In the genomic region with DNA sequence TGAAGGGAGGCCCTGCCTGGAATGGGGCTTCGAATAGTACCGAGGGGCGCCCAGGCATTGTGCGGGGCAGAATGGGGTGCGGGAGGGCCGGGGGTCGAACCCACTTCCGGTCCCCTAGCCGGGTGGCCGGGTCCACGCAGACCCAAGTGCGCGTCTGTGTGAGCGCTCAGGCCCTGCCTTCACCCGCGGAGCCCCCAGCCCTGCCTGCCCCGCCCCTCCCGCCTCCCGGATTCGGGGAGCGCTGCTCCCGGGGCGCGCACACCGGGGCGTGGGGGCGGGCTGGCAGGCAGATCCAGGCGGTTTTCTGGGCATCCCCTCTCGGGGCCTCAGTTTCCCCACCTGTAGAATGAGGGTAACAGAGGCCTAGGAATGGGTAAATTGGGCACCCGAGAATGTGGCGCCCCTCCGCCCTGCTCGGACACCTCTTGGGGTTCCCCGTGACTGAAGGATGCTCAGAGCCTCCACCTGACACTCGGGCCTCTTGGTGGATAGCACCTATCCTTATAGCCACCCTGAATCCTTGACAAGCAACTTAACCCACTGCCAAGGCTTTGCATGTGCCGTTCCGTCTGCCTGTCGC, we compare ENCODE assay signal across 8 cellular contexts. TPM values are rescaled to one million over a fixed set of nuclear protein-coding genes. Genes with fewer than 3 reads are reported as not detected.
A peak's percentile ranks its signal among the peaks of the same experiment; 100 is the strongest.
DNase-seq lines count a peak whose midpoint lies in the region; ATAC-seq and TF ChIP-seq lines count a peak whose summit lies in the region.

No MANE protein-coding gene starts in this region.

- no peaks in the 10 kb centered on the region for H3K9me2 ChIP-seq in GM23338 (ENCODE audit: insufficient read depth)

- H3K4me1 ChIP-seq in GM23338 (ENCODE audit: insufficient read depth) (peaks cover 16% of the 10 kb centered on the region; the same call in 1 of the 2 replicates), gastrocnemius medialis (peaks cover 34 to 48% of the 10 kb centered on the region in 2 donors)

- DNase-seq in GM23338 (ENCODE audit: low spot score) (peak; percentile 31), foreskin fibroblast (peak in 1 of 2 donors; percentile 30), gastrocnemius medialis (no peak), islet precursor cell (no peak), AG08395 (ENCODE audit: low spot score) (no peak), cortex of kidney (lab: John Stamatoyannopoulos, UW) (no peak)
- DNase-seq in activated CD4-positive, alpha-beta T cell treated with anti-CD3 and anti-CD28 coated beads, Interleukin-2, amount 50 U/mL, for 1 hour, result peak; percentile 21

- peaks cover 4% of the 10 kb centered on the region for H3K36me3 Mint-ChIP-seq in GM23338 (ENCODE audit: low read depth)

- no peaks in the 10 kb centered on the region for H3K9me3 ChIP-seq in gastrocnemius medialis

- peaks cover 15% of the 10 kb centered on the region for H3F3A ChIP-seq in GM23338 (replicated peaks; ENCODE audit: low read depth)

- peak overlapping the region; percentile 2; the same call in 1 of the 2 replicates for H3K27ac Mint-ChIP-seq in GM23338

- H3K4me2 ChIP-seq in GM23338, result peak overlapping the region; percentile 98

- peaks cover 18% of the 10 kb centered on the region for H3K4me1 Mint-ChIP-seq in GM23338

- peaks cover 9% of the 10 kb centered on the region for H4K20me1 ChIP-seq in GM23338 (replicated peaks; ENCODE audit: insufficient read depth)

- no peak for TF ChIP-seq POLR2A in gastrocnemius medialis (IDR thresholded peaks at IDR 0.05)

- peak overlapping the region; percentile 85 for H3K4me3 Mint-ChIP-seq in GM23338

- peaks cover 8% of the 10 kb centered on the region for H3K27me3 Mint-ChIP-seq in GM23338 (ENCODE audit: insufficient read depth, low read depth, poor library complexity)

- ATAC-seq in GM23338 (peak; percentile 1), gastrocnemius medialis (no peak)

- 0 out of 2 replicates have a peak overlapping the region, but pooled peaks have one; percentile 32 for H2AFZ ChIP-seq in GM23338

- TF ChIP-seq CTCF in 22Rv1 (IDR thresholded peaks at IDR 0.05) (no peak), GM23338 (conservative IDR thresholded peaks at IDR 0.05; ENCODE audit: low read depth in 2 of 2) (no peak), foreskin fibroblast (IDR thresholded peaks at IDR 0.05; ENCODE audit: low read depth, low read length) (no peak), gastrocnemius medialis (IDR thresholded peaks at IDR 0.05 in 4 of 5, conservative IDR thresholded peaks at IDR 0.05 in 1 of 5) (no peak)

- peaks cover 7% of the 10 kb centered on the region for H3K79me2 ChIP-seq in GM23338 (replicated peaks; ENCODE audit: insufficient read depth)

- H3K9me3 Mint-ChIP-seq in GM23338, result no peaks in the 10 kb centered on the region

- H3K27ac ChIP-seq in 22Rv1, result peak overlapping the region; percentile 92
- 0 out of 2 replicates have a peak overlapping the region, but pooled peaks have one; percentile 55 for H3K27ac ChIP-seq in GM23338 (ENCODE audit: low read depth)
- H3K27ac ChIP-seq in gastrocnemius medialis, result peak overlapping the region; percentile 97 to 100 (median 98)

- H3K27me3 ChIP-seq in GM23338 (ENCODE audit: insufficient read depth), result no peaks in the 10 kb centered on the region
- H3K27me3 ChIP-seq in gastrocnemius medialis, result no peaks in the 10 kb centered on the region

- intact Hi-C loops in gastrocnemius medialis (cut with DNase I; ENCODE audit: low total_unique reads), result loop anchor here (1.0 to 10.0 kb wide), 5 partner anchors 36 to 149 kb away; partner anchors contain the start of gene ARRDC2

- H3K4me3 ChIP-seq in GM23338, result peak overlapping the region; percentile 55
- H3K4me3 ChIP-seq in foreskin fibroblast (ENCODE audit: low read depth in 1 of 2, low read length in 2 of 2), result peak overlapping the region; percentile 69 to 97
- H3K4me3 ChIP-seq in gastrocnemius medialis, result peak overlapping the region; percentile 78 to 97 (median 81)

- in situ Hi-C loops in gastrocnemius medialis (cut with MboI; ENCODE audit: low sequenced_read_pairs in 4 of 4), result no loop called here

- no peaks in the 10 kb centered on the region for H3K36me3 ChIP-seq in GM23338 (ENCODE audit: insufficient read depth)
- no peaks in the 10 kb centered on the region for H3K36me3 ChIP-seq in gastrocnemius medialis

TF ChIP-seq in GM23338, 12 proteins besides CTCF, POLR2A, EP300 and RAD21:
- 0 out of 2 replicates have a peak, but pooled peaks have one; percentile 8 for TF ChIP-seq ETS1 (IDR thresholded peaks at IDR 0.05)
- no peak for TF ChIP-seq POLR2AphosphoS5 (IDR thresholded peaks at IDR 0.05; ENCODE audit: low read depth)

RNA-seq across cellular contexts. Expression of gene PIK3R2, which starts 0.7 kb away (rescaled TPM):
- total RNA-seq in GM23338 (2014; rRNA removed; shearing (Covaris generic)), result 37.1 and 66.6 TPM in 2 replicates
- polyA plus RNA-seq in GM23338 (2016; fragmentation: Nextera tagmentation; extraction: Ambion mirVana), result 8.5 and 9.8 TPM in 2 replicates
- total RNA-seq in gastrocnemius medialis, result 10 to 100 TPM in 1 of 4 donors, 1 to 10 TPM in 3; 5.6 to 11.9 (median 6.0) TPM

RNA-seq across cellular contexts. Expression of gene IFI30, which starts 20.0 kb away (rescaled TPM):
- 17.1 and 27.4 TPM in 2 replicates for total RNA-seq in GM23338 (2014; rRNA removed; shearing (Covaris generic))
- 31.9 and 34.4 TPM in 2 replicates for polyA plus RNA-seq in GM23338 (2016; fragmentation: Nextera tagmentation; extraction: Ambion mirVana)
- total RNA-seq in gastrocnemius medialis, result 10 to 100 TPM in 2 of 4 donors, 1 to 10 TPM in 2; 3.5 to 20.4 (median 14.0) TPM

RNA-seq across cellular contexts. Expression of gene MPV17L2, which starts 39.4 kb away (rescaled TPM):
- 41.9 and 81.3 TPM in 2 replicates for total RNA-seq in GM23338 (2014; rRNA removed; shearing (Covaris generic))
- 38.7 and 40.2 TPM in 2 replicates for polyA plus RNA-seq in GM23338 (2016; fragmentation: Nextera tagmentation; extraction: Ambion mirVana)
- 10 to 100 TPM; 18.1 to 38.9 (median 33.0) TPM for total RNA-seq in gastrocnemius medialis

RNA-seq across cellular contexts. Expression of gene RAB3A, which starts 50.2 kb away (rescaled TPM):
- 9.7 and 11.6 TPM in 2 replicates for total RNA-seq in GM23338 (2014; rRNA removed; shearing (Covaris generic))
- 20.3 and 24.1 TPM in 2 replicates for polyA plus RNA-seq in GM23338 (2016; fragmentation: Nextera tagmentation; extraction: Ambion mirVana)
- 1 to 10 TPM in 1 of 4 donors, under 1 TPM in 1, not detected in 2; 0.51 to 2.3 TPM for total RNA-seq in gastrocnemius medialis

RNA-seq across cellular contexts. Expression of gene MAST3, which starts 56.1 kb away (rescaled TPM):
- 8.8 and 9.9 TPM in 2 replicates for total RNA-seq in GM23338 (2014; rRNA removed; shearing (Covaris generic))
- 5.6 and 6.3 TPM in 2 replicates for polyA plus RNA-seq in GM23338 (2016; fragmentation: Nextera tagmentation; extraction: Ambion mirVana)
- total RNA-seq in gastrocnemius medialis, result 1 to 10 TPM in 3 of 4 donors, under 1 TPM in 1; 0.66 to 2.8 (median 1.6) TPM

Comparison
In these comparisons a context has a peak if more than half of its experiments do, and no peak if none do; other contexts are left out.
1. DNase-seq: peak in GM23338 (single experiment) and activated CD4-positive, alpha-beta T cell treated with anti-CD3 and anti-CD28 coated beads, Interleukin-2, amount 50 U/mL, for 1 hour (single experiment); none in gastrocnemius medialis (0 of 2), islet precursor cell (single experiment), AG08395 (single experiment) and cortex of kidney (single experiment).
2. Peak in every context shown above with its lines, with median percentiles within 50 percentile points of each other: H3K27ac ChIP-seq and H3K4me3 ChIP-seq.